Comparison of ENCODE assay signal across 19 cellular contexts in the genomic region with DNA sequence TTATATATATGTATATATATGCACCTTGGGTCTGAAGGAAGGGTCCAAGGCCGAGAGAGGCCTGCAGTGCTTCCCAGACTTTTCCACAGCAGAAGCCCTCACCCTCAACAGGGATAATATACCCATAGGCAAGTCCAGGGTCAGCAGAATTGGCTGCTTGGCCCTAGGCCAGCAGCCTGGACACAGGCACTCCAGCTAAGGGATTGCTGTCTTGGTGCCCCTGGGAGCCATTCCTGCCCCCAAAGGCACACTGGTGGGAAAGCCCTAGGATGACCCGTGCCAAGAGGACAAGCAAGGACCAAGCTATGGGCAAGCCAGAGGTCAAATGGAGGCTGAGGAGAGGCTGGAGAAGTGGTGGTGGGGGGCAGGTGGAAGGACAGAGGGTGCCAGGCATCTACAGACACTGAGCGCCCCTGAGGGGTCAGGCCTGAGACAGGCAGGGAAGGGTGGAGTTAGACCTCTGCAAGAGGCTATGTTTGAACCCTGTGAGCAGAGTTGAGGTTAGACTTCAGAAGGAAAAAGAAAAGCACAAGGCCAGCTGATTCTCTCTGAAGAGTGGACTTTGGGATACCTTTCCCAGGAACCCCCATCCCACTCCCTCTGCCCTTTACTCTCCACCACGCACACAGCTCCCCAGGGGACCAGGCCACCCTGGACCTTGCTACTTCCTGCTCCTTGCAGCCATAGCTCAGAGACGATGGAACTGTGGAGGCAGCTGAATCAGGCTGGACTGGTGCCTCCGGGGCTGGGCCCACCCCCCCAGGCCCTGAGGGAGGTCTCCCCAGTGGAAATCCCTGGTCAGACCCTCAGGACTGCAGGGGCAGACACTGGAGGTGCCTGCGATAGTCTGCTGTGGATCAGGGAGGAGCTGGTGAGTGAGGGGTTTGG. TPM values are rescaled to one million over a fixed set of nuclear protein-coding genes. Genes with fewer than 3 reads are reported as not detected.
DNase-seq lines count a peak whose midpoint lies in the region; ATAC-seq and TF ChIP-seq lines count a peak whose summit lies in the region.
"Had no signal": no experiment of that assay in that cellular context is flagged by ENCODE, and none has a peak within 500 bp of the region (broad histone marks: within the 10 kb centered on the region; RNA-seq: fewer than 3 reads in every experiment).

A gene with protein sequence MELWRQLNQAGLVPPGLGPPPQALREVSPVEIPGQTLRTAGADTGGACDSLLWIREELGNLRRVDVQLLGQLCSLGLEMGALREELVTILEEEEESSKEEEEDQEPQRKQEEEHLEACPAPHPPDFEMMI (plus strand): TSS at position 684 of the 888 bp plus-strand sequence. CDS start 14 bp downstream, at position 698.

- intact Hi-C loops in Caco-2 (cut with micrococcal nuclease; ENCODE audit: unreplicated experiment), result no loop called here

- 0 out of 2 replicates have a peak within 1 kb of the TSS, but pooled peaks have one; percentile 19 for H3K4me3 ChIP-seq in Caco-2 (ENCODE audit: low read depth, low read length)
- H3K4me3 ChIP-seq: A549, colonic mucosa, lower lobe of right lung had no signal

- H3K27me3 ChIP-seq in Caco-2 (replicated peaks; ENCODE audit: control insufficient read depth, insufficient read depth, low read length), result no peaks in the 10 kb centered on the region
- H3K27me3 ChIP-seq: colonic mucosa had no signal

- peaks cover 1% of the 10 kb centered on the region; the same call in 1 of the 2 replicates for H3K36me3 ChIP-seq in Caco-2 (ENCODE audit: control insufficient read depth, insufficient read depth, low read length)
- H3K36me3 ChIP-seq: colonic mucosa had no signal

- no peak for ATAC-seq in activated naive CD8-positive, alpha-beta T cell treated with anti-CD3 and anti-CD28 coated beads, Interleukin-2, amount 10 ng/mL, durations not matched to agents 7 days and 5 days (ENCODE audit: low read depth)
- ATAC-seq: A549, lower lobe of right lung had no signal

- no peaks in the 10 kb centered on the region for H3K4me1 ChIP-seq in Caco-2

- H3K36me3 Mint-ChIP-seq in T-helper 2 cell treated with Interferon-gamma antibody and Interleukin-4, amounts not matched to agents 5 μg/mL and 100 μg/mL, for 36 hours (ENCODE audit: low read depth), result peaks cover 3% of the 10 kb centered on the region
- peaks cover 2% of the 10 kb centered on the region for H3K36me3 Mint-ChIP-seq in Caco-2 (ENCODE audit: insufficient read depth, unreplicated experiment)
- no peaks in the 10 kb centered on the region for H3K36me3 Mint-ChIP-seq in activated naive CD8-positive, alpha-beta T cell treated with anti-CD3 and anti-CD28 coated beads, Interleukin-2, amount 10 ng/mL, durations not matched to agents 7 days and 5 days

- POLR2A ChIA-PET in Caco-2 (lab: Charles Lee), result no interaction called here
- POLR2A ChIA-PET in activated naive CD8-positive, alpha-beta T cell treated with anti-CD3 and anti-CD28 coated beads, Interleukin-2, amount 10 ng/mL, durations not matched to agents 7 days and 5 days (lab: Charles Lee), result no interaction called here

- no peaks in the 10 kb centered on the region for H3K9me3 Mint-ChIP-seq in T-helper 2 cell treated with Interferon-gamma antibody and Interleukin-4, amounts not matched to agents 5 μg/mL and 100 μg/mL, for 36 hours
- H3K9me3 Mint-ChIP-seq in Caco-2 (ENCODE audit: unreplicated experiment), result no peaks in the 10 kb centered on the region
- no peaks in the 10 kb centered on the region for H3K9me3 Mint-ChIP-seq in activated naive CD8-positive, alpha-beta T cell treated with anti-CD3 and anti-CD28 coated beads, Interleukin-2, amount 10 ng/mL, durations not matched to agents 7 days and 5 days
- H3K9me3 Mint-ChIP-seq: naive B cell, type B pancreatic cell had no signal

- BruUV-seq in Caco-2 (replicated peaks; lab: Mats Ljungman, UMichigan), result no TSS peak

- H3K4me3 Mint-ChIP-seq in T-helper 2 cell treated with Interferon-gamma antibody and Interleukin-4, amounts not matched to agents 5 μg/mL and 100 μg/mL, for 36 hours, result no peak within 1 kb of the TSS
- no peak within 1 kb of the TSS for H3K4me3 Mint-ChIP-seq in Caco-2 (ENCODE audit: unreplicated experiment)
- H3K4me3 Mint-ChIP-seq in activated naive CD8-positive, alpha-beta T cell treated with anti-CD3 and anti-CD28 coated beads, Interleukin-2, amount 10 ng/mL, durations not matched to agents 7 days and 5 days, result no peak within 1 kb of the TSS
- H3K4me3 Mint-ChIP-seq: type B pancreatic cell had no signal

- no peak for DNase-seq in T-helper 2 cell treated with Interferon-gamma antibody and Interleukin-4, amounts not matched to agents 5 μg/mL and 100 μg/mL, for 36 hours (ENCODE audit: low spot score)
- no peak for DNase-seq in T-helper 2 cell
- DNase-seq in Caco-2, result peak in 1 of 2 experiments; percentile 30
- DNase-seq in activated naive CD8-positive, alpha-beta T cell treated with anti-CD3 and anti-CD28 coated beads, Interleukin-2, amount 10 ng/mL, durations not matched to agents 7 days and 5 days, result peak; percentile 22
- DNase-seq in mesenteric fat pad (ENCODE audit: low spot score), result peak; percentile 71
- no peak for DNase-seq in effector CD8-positive, alpha-beta T cell (lab: John Stamatoyannopoulos, UW)
- DNase-seq in NOMO-1 treated with dmso at 0.1 percent for 144 hours (lab: John Stamatoyannopoulos, UW; ENCODE audit: unreplicated experiment), result no peak
- DNase-seq in NCI-H1417 (lab: John Stamatoyannopoulos, UW), result no peak
- DNase-seq: activated CD4-positive, alpha-beta T cell treated with anti-CD3 and anti-CD28 coated beads, Interleukin-2, amount 50 U/mL, for 48 hours; CD4-positive, CD25-positive, alpha-beta regulatory T cell; colonic mucosa; DMS53; foreskin melanocyte; lower lobe of right lung; naive B cell; NCI-H2107; NCI-H526 treated with DMSO at 0.1 percent for 48 hours had no signal

- TF ChIP-seq CTCF in Caco-2 (IDR thresholded peaks at IDR 0.05; ENCODE audit: insufficient read depth in 1 of 2, low read depth in 1 of 2, low read length in 1 of 2, severe bottlenecking in 1 of 2, unreplicated experiment in 1 of 2), result no peak

- CTCF ChIA-PET in Caco-2 (lab: Charles Lee), result interaction anchor here (0.5 to 1.1 kb wide), 3 partner anchors 8 to 347 kb away, joined by 3 to 4 read pairs (median 3); no protein-coding TSS in a partner anchor

- peaks cover 9% of the 10 kb centered on the region for H3K27me3 Mint-ChIP-seq in T-helper 2 cell treated with Interferon-gamma antibody and Interleukin-4, amounts not matched to agents 5 μg/mL and 100 μg/mL, for 36 hours (ENCODE audit: low read depth)
- H3K27me3 Mint-ChIP-seq in Caco-2 (ENCODE audit: insufficient read depth, unreplicated experiment), result peaks cover 8% of the 10 kb centered on the region
- H3K27me3 Mint-ChIP-seq in activated naive CD8-positive, alpha-beta T cell treated with anti-CD3 and anti-CD28 coated beads, Interleukin-2, amount 10 ng/mL, durations not matched to agents 7 days and 5 days, result peaks cover 7% of the 10 kb centered on the region

- H3K9me3 ChIP-seq in Caco-2, result no peaks in the 10 kb centered on the region
- H3K9me3 ChIP-seq: colonic mucosa, lower lobe of right lung had no signal

- peaks cover 28% of the 10 kb centered on the region for H3K4me1 Mint-ChIP-seq in T-helper 2 cell treated with Interferon-gamma antibody and Interleukin-4, amounts not matched to agents 5 μg/mL and 100 μg/mL, for 36 hours (ENCODE audit: low read depth)
- peaks cover 6% of the 10 kb centered on the region for H3K4me1 Mint-ChIP-seq in Caco-2 (ENCODE audit: low read depth, unreplicated experiment)
- peaks cover 9% of the 10 kb centered on the region for H3K4me1 Mint-ChIP-seq in activated naive CD8-positive, alpha-beta T cell treated with anti-CD3 and anti-CD28 coated beads, Interleukin-2, amount 10 ng/mL, durations not matched to agents 7 days and 5 days

- peak within 1 kb of the TSS; percentile 41 for H3K27ac Mint-ChIP-seq in T-helper 2 cell treated with Interferon-gamma antibody and Interleukin-4, amounts not matched to agents 5 μg/mL and 100 μg/mL, for 36 hours
- H3K27ac Mint-ChIP-seq in Caco-2 (ENCODE audit: unreplicated experiment), result no peak within 1 kb of the TSS
- H3K27ac Mint-ChIP-seq in activated naive CD8-positive, alpha-beta T cell treated with anti-CD3 and anti-CD28 coated beads, Interleukin-2, amount 10 ng/mL, durations not matched to agents 7 days and 5 days, result peak within 1 kb of the TSS; percentile 9

RNA-seq across cellular contexts. Expression of the gene that starts here (rescaled TPM):
- total RNA-seq in Caco-2 (2022) (not detected in 2 replicates), mesenteric fat pad (not detected)
- not detected for total RNA-seq in activated naive CD8-positive, alpha-beta T cell treated with anti-CD3 and anti-CD28 coated beads, Interleukin-2, amount 10 ng/mL, durations not matched to agents 7 days and 5 days
- total RNA-seq: CD4-positive, CD25-positive, alpha-beta regulatory T cell; colonic mucosa; lower lobe of right lung had no signal

Comparison
In these comparisons a context has a peak if more than half of its experiments do, and no peak if none do; other contexts are left out.
1. Peak in DNase-seq in activated naive CD8-positive, alpha-beta T cell treated with anti-CD3 and anti-CD28 coated beads, Interleukin-2, amount 10 ng/mL, durations not matched to agents 7 days and 5 days; RNA of the gene not detected or under 1 TPM.
2. Peak in DNase-seq in mesenteric fat pad; RNA of the gene not detected or under 1 TPM.